8 cellular contexts compared by ENCODE assay signal in genomic region chr20:59939879-59940128, GRCh38. TPM values are rescaled to one million over a fixed set of nuclear protein-coding genes. Genes with fewer than 3 reads are reported as not detected.
DNase-seq lines count a peak whose midpoint lies in the region; ATAC-seq and TF ChIP-seq lines count a peak whose summit lies in the region.

No MANE protein-coding gene starts in this region.

- peaks cover 23% of the 10 kb centered on the region for H3F3A ChIP-seq in SU-DHL-6 (ENCODE audit: insufficient read depth)

- H3K4me3 ChIP-seq in SU-DHL-6 (ENCODE audit: insufficient read depth, low read length, poor library complexity, severe bottlenecking) (peak overlapping the region; percentile 65), psoas muscle (peak overlapping the region; percentile 85)

- H3K9ac ChIP-seq in SU-DHL-6 (ENCODE audit: low read length), result peak overlapping the region; percentile 77

- H4K20me1 ChIP-seq in SU-DHL-6 (ENCODE audit: low read depth, low read length), result no peaks in the 10 kb centered on the region

- DNase-seq in NCI-H510A (lab: John Stamatoyannopoulos, UW), result peak; percentile 41
- DNase-seq in NCI-H510A treated with DMSO at 0.1 percent for 48 hours (lab: John Stamatoyannopoulos, UW), result no peak
- DNase-seq in foreskin keratinocyte, result no peak
- DNase-seq in psoas muscle, result peak; percentile 43 to 71
- DNase-seq in mucosa of gallbladder (ENCODE audit: low spot score), result no peak
- DNase-seq in medulla oblongata (ENCODE audit: extremely low spot score), result no peak

- H3K9me2 ChIP-seq in SU-DHL-6 (replicated peaks; ENCODE audit: insufficient read depth, low read length), result no peaks in the 10 kb centered on the region

- H3K36me3 ChIP-seq in SU-DHL-6 (ENCODE audit: low read length) (peaks cover 22% of the 10 kb centered on the region), psoas muscle (ENCODE audit: insufficient read depth in 1 of 2, low read depth in 1 of 2) (peaks cover 0 to 26% of the 10 kb centered on the region in 2 donors)

- 0% methylated on average over 24 of the region's 24 CpGs for WGBS in psoas muscle, 3 donors

- no peak overlapping the region for H3K27ac ChIP-seq in SU-DHL-6 (ENCODE audit: low read depth, low read length)
- peak overlapping the region; percentile 20 for H3K27ac ChIP-seq in foreskin keratinocyte
- H3K27ac ChIP-seq in psoas muscle, result peak overlapping the region; percentile 96

- H3K9me3 ChIP-seq in SU-DHL-6 (ENCODE audit: insufficient read depth, low read length), result no peaks in the 10 kb centered on the region
- H3K9me3 ChIP-seq in psoas muscle, result no peaks in the 10 kb centered on the region

- TF ChIP-seq CTCF in SU-DHL-6 (IDR thresholded peaks at IDR 0.05; ENCODE audit: insufficient read depth, low read length, poor library complexity, severe bottlenecking) (no peak), foreskin keratinocyte (conservative IDR thresholded peaks at IDR 0.05) (no peak), psoas muscle (IDR thresholded peaks at IDR 0.05) (no peak)

- H3K4me2 ChIP-seq in SU-DHL-6 (ENCODE audit: low read depth, low read length, poor library complexity, severe bottlenecking), result peak overlapping the region; percentile 76

- H3K4me1 ChIP-seq in foreskin keratinocyte, result peaks cover 18% of the 10 kb centered on the region
- H3K4me1 ChIP-seq in psoas muscle, result peaks cover 59% of the 10 kb centered on the region

- H3K79me2 ChIP-seq in SU-DHL-6 (ENCODE audit: insufficient read depth, low read length), result peaks cover 15% of the 10 kb centered on the region

- intact Hi-C loops in psoas muscle (cut with DNase I), result loop anchor here in 1 of 2 donors (2.0 to 5.0 kb wide), 2 partner anchors 15 to 117 kb away; no protein-coding TSS in a partner anchor

- peak overlapping the region; percentile 99 for H2AFZ ChIP-seq in SU-DHL-6 (ENCODE audit: low read depth, low read length, severe bottlenecking)

- no peaks in the 10 kb centered on the region for H3K27me3 ChIP-seq in SU-DHL-6 (ENCODE audit: low read length)
- H3K27me3 ChIP-seq in foreskin keratinocyte, result no peaks in the 10 kb centered on the region
- H3K27me3 ChIP-seq in psoas muscle (ENCODE audit: insufficient read depth in 3 of 3, low read length in 2 of 3), result no peaks in the 10 kb centered on the region

- ATAC-seq in HG02885 (IDR thresholded peaks at IDR 0.05; ENCODE audit: poor library complexity, unreplicated experiment) (peak; percentile 36), foreskin keratinocyte (peak; percentile 20), psoas muscle (peak in 3 of 4 donors; percentile 2 to 6 (median 4))

RNA-seq across cellular contexts. Expression of gene PPP1R3D, which starts 0.3 kb away (rescaled TPM):
- total RNA-seq in foreskin keratinocyte, result 7.6 and 7.8 TPM in 2 replicates
- 2.7 and 4.1 TPM in 2 replicates for polyA plus RNA-seq in foreskin keratinocyte
- 1 to 10 TPM; 4.6 to 8.8 (median 7.0) TPM for total RNA-seq in psoas muscle
- 10 to 100 TPM in 1 of 3 donors, 1 to 10 TPM in 2; 2.0 to 14.7 (median 4.3) TPM for polyA plus RNA-seq in psoas muscle
- total RNA-seq in mucosa of gallbladder, result 16.9 TPM

RNA-seq across cellular contexts. Expression of gene FAM217B, which starts 0.4 kb away (rescaled TPM):
- total RNA-seq in foreskin keratinocyte (13.7 and 14.7 TPM in 2 replicates), psoas muscle (10 to 100 TPM in 1 of 4 donors, 1 to 10 TPM in 3; 6.5 to 29.2 (median 6.9) TPM), mucosa of gallbladder (12.8 TPM)
- polyA plus RNA-seq in foreskin keratinocyte (4.1 and 5.5 TPM in 2 replicates), psoas muscle (10 to 100 TPM in 1 of 3 donors, 1 to 10 TPM in 2; 1.9 to 19.8 (median 2.2) TPM)

RNA-seq across cellular contexts. Expression of gene SYCP2, which starts 6.4 kb away (rescaled TPM):
- total RNA-seq in foreskin keratinocyte (0.28 and 0.34 TPM in 2 replicates), psoas muscle (1 to 10 TPM in 1 of 4 donors, under 1 TPM in 3; 0.49 to 1.1 (median 0.79) TPM), mucosa of gallbladder (9.5 TPM)
- polyA plus RNA-seq in foreskin keratinocyte (0.04 and 0.21 TPM in 2 replicates), psoas muscle (under 1 TPM; 0.29 to 0.42 (median 0.30) TPM)

RNA-seq across cellular contexts. Expression of gene CDH26, which starts 18.4 kb away (rescaled TPM):
- total RNA-seq in foreskin keratinocyte, result 1.1 and 1.2 TPM in 2 replicates
- 0.74 and 0.99 TPM in 2 replicates for polyA plus RNA-seq in foreskin keratinocyte
- under 1 TPM; 0.22 to 0.77 (median 0.35) TPM for total RNA-seq in psoas muscle
- under 1 TPM; 0.18 to 0.62 (median 0.32) TPM for polyA plus RNA-seq in psoas muscle
- total RNA-seq in mucosa of gallbladder, result 3.3 TPM

Comparison
In these comparisons a context has a peak if more than half of its experiments do, and no peak if none do; other contexts are left out.
1. DNase-seq: peak in NCI-H510A (single experiment) and psoas muscle (2 of 2); none in NCI-H510A treated with DMSO at 0.1 percent for 48 hours (single experiment), foreskin keratinocyte (0 of 2), mucosa of gallbladder (single experiment) and medulla oblongata (single experiment).
2. Peak in every context shown above with its lines, with median percentiles within 50 percentile points of each other: ATAC-seq.